In the genomic region with DNA sequence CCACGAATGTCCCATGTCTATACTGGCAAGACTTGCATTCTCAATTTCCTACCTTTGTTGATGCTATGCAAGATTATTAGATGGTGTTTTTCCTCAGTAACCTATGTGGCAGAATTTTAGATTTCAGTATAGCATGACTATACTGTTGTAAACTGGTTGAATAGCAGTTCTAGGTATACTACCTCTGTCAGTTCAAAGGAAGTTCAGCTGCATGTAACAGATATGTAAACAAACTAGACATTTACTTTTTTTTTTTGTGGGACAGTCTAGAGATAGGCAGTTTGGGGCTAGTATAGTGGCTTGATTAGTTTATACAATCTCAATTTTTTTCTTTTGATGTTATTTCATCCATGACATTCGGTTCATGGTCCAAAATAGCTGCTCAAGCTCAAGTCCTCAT, we compare ENCODE assay signal across 10 cellular contexts.
"Had no signal": no experiment of that assay in that cellular context is flagged by ENCODE, and none has a peak within 500 bp of the region (broad histone marks: within the 10 kb centered on the region; RNA-seq: fewer than 3 reads in every experiment).

No MANE protein-coding gene starts in this region.

- H3K9me3 ChIP-seq: HAP-1 had no signal

- H2AFZ ChIP-seq: GM23248, GM23338 had no signal

- H3K4me3 ChIP-seq: GM23248, GM23338, HAP-1 had no signal

- FAIRE-seq: H1 had no signal

- ATAC-seq: GM23338, HCT116 had no signal

- H3K4me2 ChIP-seq: GM23338 had no signal

- H3K27ac ChIP-seq: GM23248 had no signal

- H3K36me3 ChIP-seq: HAP-1 had no signal

- H3K4me1 ChIP-seq: HAP-1 had no signal

- DNase-seq: GM23248, GOT3, H7, H9, HCEC 1CT, HFFc6 had no signal

- H3K9ac ChIP-seq: GM23248 had no signal
